1 cellular context compared by ENCODE assay signal in genomic region chr4:39365931-39366771, GRCh38.
A peak's percentile ranks its signal among the peaks of the same experiment; 100 is the strongest.
TF ChIP-seq lines count a peak whose summit lies in the region.

Gene RFC1 (minus strand): TSS chr4:39366362. CDS start chr4:39366241, 121 bp downstream.

TF ChIP-seq in K562, 482 proteins besides CTCF, POLR2A, EP300 and RAD21 (continued from another document):
- TF ChIP-seq E2F8 (IDR thresholded peaks at IDR 0.05; ENCODE audit: low read depth, partially characterized antibody) (peak; percentile 97), MLLT1 (IDR thresholded peaks at IDR 0.05) (0 out of 4 replicates have a peak, but pooled peaks of 1 of the 2 experiments have one; percentile 47), ZBTB40 (IDR thresholded peaks at IDR 0.05) (peak; percentile 47; the same call in 1 of the 2 replicates), ZBTB40 (CRISPR knock-in tag; IDR thresholded peaks at IDR 0.05) (peak; percentile 53; the same call in 1 of the 2 replicates), ZNF143 (CRISPR knock-in tag; IDR thresholded peaks at IDR 0.05) (no peak), PRPF4 (IDR thresholded peaks at IDR 0.05; ENCODE audit: insufficient read depth, low read depth, low read length, poor library complexity, severe bottlenecking) (no peak), ZFP1 (CRISPR knock-in tag; IDR thresholded peaks at IDR 0.05) (no peak), CHCHD3 (CRISPR knock-in tag; IDR thresholded peaks at IDR 0.05) (no peak), TBP (optimal IDR thresholded peaks at IDR 0.05; ENCODE audit: low read depth, low read length) (peak; percentile 72), BRF2 (IDR thresholded peaks at IDR 0.05; ENCODE audit: borderline replicate concordance, insufficient read depth, insufficient read length) (no peak), HNRNPL (IDR thresholded peaks at IDR 0.05; ENCODE audit: low read depth, low read length) (no peak), ZNF707 (CRISPR knock-in tag; conservative IDR thresholded peaks at IDR 0.05) (no peak), DEAF1 (CRISPR knock-in tag; IDR thresholded peaks at IDR 0.05) (no peak), ZNF436 (CRISPR knock-in tag; IDR thresholded peaks at IDR 0.05) (no peak), L3MBTL2 (IDR thresholded peaks at IDR 0.05) (peak; percentile 100), HDGF (IDR thresholded peaks at IDR 0.05) (no peak), RFX5 (IDR thresholded peaks at IDR 0.05; ENCODE audit: low read depth, low read length) (no peak), JUN (IDR thresholded peaks at IDR 0.05; ENCODE audit: borderline replicate concordance, low read depth, low read length) (peak; percentile 90; the same call in 1 of the 2 replicates), JUN (CRISPR knock-in tag; IDR thresholded peaks at IDR 0.05; ENCODE audit: borderline replicate concordance) (peak; percentile 72; the same call in 1 of the 2 replicates), NR0B1 (IDR thresholded peaks at IDR 0.05; ENCODE audit: partially characterized antibody) (no peak), KLF6 (CRISPR knock-in tag; IDR thresholded peaks at IDR 0.05; ENCODE audit: borderline replicate concordance) (peak; percentile 68), CBX1 (IDR thresholded peaks at IDR 0.05; ENCODE audit: low read depth) (peak; percentile 97), FOXJ2 (tag; IDR thresholded peaks at IDR 0.05) (0 out of 2 replicates have a peak, but pooled peaks have one; percentile 18), NONO (IDR thresholded peaks at IDR 0.05; ENCODE audit: low read depth in 2 of 2, low read length in 1 of 2) (no peak), NKRF (IDR thresholded peaks at IDR 0.05; ENCODE audit: borderline replicate concordance) (0 out of 2 replicates have a peak, but pooled peaks have one; percentile 68), EZH2 (IDR thresholded peaks at IDR 0.05; ENCODE audit: borderline replicate concordance, low read depth, low read length) (no peak), CREB3L1 (IDR thresholded peaks at IDR 0.05; ENCODE audit: borderline replicate concordance, low read depth) (peak; percentile 90), TAL1 (IDR thresholded peaks at IDR 0.05) (no peak), RBM25 (IDR thresholded peaks at IDR 0.05; ENCODE audit: low read depth, low read length, severe bottlenecking) (no peak)
